Comparison of ENCODE assay signal across 8 cellular contexts in the genomic region with DNA sequence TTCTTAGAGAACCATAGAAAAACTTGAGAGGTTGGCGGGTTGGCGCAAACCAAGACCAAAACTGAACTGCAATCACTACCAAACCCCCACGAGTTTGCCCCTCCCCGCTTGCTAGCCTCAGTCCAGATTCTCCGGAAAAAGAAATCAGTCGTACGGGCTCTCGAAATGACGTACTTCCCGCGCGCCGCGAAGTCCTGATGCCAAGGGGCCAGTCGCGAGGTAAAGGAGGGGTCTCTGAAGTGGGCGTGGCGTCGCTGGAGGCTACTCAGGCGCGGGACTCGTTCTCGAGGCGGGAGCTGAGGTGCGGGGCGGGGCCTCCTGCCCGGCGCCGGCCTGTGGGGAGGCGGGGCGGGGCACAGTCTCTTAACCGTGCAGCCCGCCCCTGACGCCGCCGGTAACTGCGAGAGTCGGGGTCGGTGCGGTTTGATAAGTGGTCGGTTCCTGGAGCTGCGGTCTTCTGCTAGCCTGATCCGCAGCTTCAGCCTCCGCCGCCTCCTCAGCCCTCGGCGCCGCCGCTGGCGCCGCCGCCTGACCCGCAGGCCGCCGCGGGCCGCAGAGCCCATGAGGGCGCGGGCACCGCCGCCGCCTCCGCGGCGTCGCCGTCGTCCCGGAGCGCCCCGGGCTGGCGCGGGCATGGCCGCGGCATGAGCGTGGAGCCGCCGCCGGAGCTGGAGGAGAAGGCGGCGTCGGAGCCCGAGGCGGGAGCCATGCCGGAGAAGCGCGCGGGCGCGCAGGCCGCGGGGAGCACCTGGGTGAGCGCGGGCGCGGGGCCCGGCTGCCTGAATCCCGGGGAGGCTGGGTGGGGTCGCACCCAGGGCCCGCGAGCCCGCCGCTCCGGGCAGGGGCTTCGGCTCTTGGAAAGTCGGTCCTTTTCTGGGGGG. TPM values are rescaled to one million over a fixed set of nuclear protein-coding genes. Genes with fewer than 3 reads are reported as not detected.
DNase-seq lines count a peak whose midpoint lies in the region; ATAC-seq and TF ChIP-seq lines count a peak whose summit lies in the region.
"Not testable (repeated sequence)": the region's sequence is repeated elsewhere in the genome, so short reads cannot be mapped to it uniquely, and the experiment has no call there.

No MANE protein-coding gene starts in this region.

- not testable (repeated sequence) for H3K9me3 ChIP-seq in ascending aorta; right cardiac atrium (ENCODE audit: control insufficient read depth, low read length); vagina

- not testable (repeated sequence) for H3K4me1 ChIP-seq in ascending aorta; right cardiac atrium (ENCODE audit: control insufficient read depth, insufficient read depth, low read length); vagina

- H3K4me3 ChIP-seq in ascending aorta (peak overlapping the region; percentile 59 to 79), right cardiac atrium (ENCODE audit: low read length) (peak overlapping the region; percentile 63), vagina (peak overlapping the region; percentile 51 to 60)

- not testable (repeated sequence) for H3K36me3 ChIP-seq in ascending aorta, vagina

- WGBS in right cardiac atrium = under 1% methylated on average over 104 of the region's 106 CpGs

- intact Hi-C loops in ascending aorta (cut with DNase I) = loop anchor here (10.0 kb wide), 1 partner anchor 210 kb away; no protein-coding TSS in a partner anchor
- intact Hi-C loops in right cardiac atrium (cut with DNase I); vagina (cut with DNase I): not testable (repeated sequence)

- DNase-seq in NCI-H187 treated with DMSO at 0.1 percent for 48 hours (lab: John Stamatoyannopoulos, UW) = peak; percentile 12
- DNase-seq in T-helper 2 cell = peak; percentile 77 to 94 (median 88)
- peak; percentile 76 to 95 for DNase-seq in ascending aorta (ENCODE audit: low spot score in 2 of 2)
- peak; percentile 92 to 97 (median 96) for DNase-seq in right cardiac atrium
- DNase-seq in putamen (ENCODE audit: low spot score) = peak; percentile 88
- DNase-seq in vagina (ENCODE audit: extremely low spot score in 2 of 2) = peak in 1 of 2 donors; percentile 90

- peak overlapping the region; percentile 68 to 76 for H3K27ac ChIP-seq in ascending aorta
- H3K27ac ChIP-seq in right cardiac atrium (ENCODE audit: low read length) = peak overlapping the region; percentile 36
- peak overlapping the region; percentile 44 for H3K27ac ChIP-seq in vagina

- TF ChIP-seq CTCF in ascending aorta (IDR thresholded peaks at IDR 0.05); vagina (IDR thresholded peaks at IDR 0.05): not testable (repeated sequence)

- TF ChIP-seq POLR2A in vagina (IDR thresholded peaks at IDR 0.05) = peak in 1 of 2 donors; percentile 47

- ATAC-seq in GM18508 (IDR thresholded peaks at IDR 0.05; ENCODE audit: insufficient read depth, unreplicated experiment) (peak; percentile 52), HG02973 (IDR thresholded peaks at IDR 0.05; ENCODE audit: unreplicated experiment) (peak; percentile 84), right cardiac atrium (peak; percentile 100)

- not testable (repeated sequence) for H3K27me3 ChIP-seq in ascending aorta; right cardiac atrium (ENCODE audit: control insufficient read depth, insufficient read depth); vagina

RNA-seq across cellular contexts. Expression of gene NUTM2F, which starts 46.0 kb away (rescaled TPM):
- total RNA-seq in ascending aorta (not detected), right cardiac atrium (not detected), vagina (not detected)
- polyA plus RNA-seq in right cardiac atrium = not detected
